ENCODE assay signal across 10 cellular contexts in genomic region chr4:186104114-186104894, GRCh38. TPM values are rescaled to one million over a fixed set of nuclear protein-coding genes. Genes with fewer than 3 reads are reported as not detected.
DNase-seq lines count a peak whose midpoint lies in the region; ATAC-seq and TF ChIP-seq lines count a peak whose summit lies in the region.
"Had no signal": no experiment of that assay in that cellular context is flagged by ENCODE, and none has a peak within 500 bp of the region (broad histone marks: within the 10 kb centered on the region; RNA-seq: fewer than 3 reads in every experiment).

Gene FAM149A, plus strand, starts transcription at chr4:186104704.

- H3K4me3 Mint-ChIP-seq in WTC11 (peak within 1 kb of the TSS; percentile 80), chondrocyte (ENCODE audit: unreplicated experiment) (peak within 1 kb of the TSS; percentile 66)

- 15 to 18% methylated on average over 46 to 58 of the region's 58 CpGs for WGBS in lung, 2 donors

- peak within 1 kb of the TSS in 1 of 2 donors; percentile 59 for H3K27ac ChIP-seq in lung (ENCODE audit: low read depth in 1 of 2, low read length in 1 of 2)
- H3K27ac ChIP-seq: epithelial cell of prostate had no signal

- peaks cover 5% of the 10 kb centered on the region for H3K9me3 Mint-ChIP-seq in WTC11
- H3K9me3 Mint-ChIP-seq in chondrocyte (ENCODE audit: low read depth), result no peaks in the 10 kb centered on the region

- CTCF ChIA-PET in WTC11 (lab: Charles Lee), result interaction anchor here (0.6 to 2.3 kb wide), 4 partner anchors 28 to 507 kb away, joined by 3 to 6 read pairs (median 4); no protein-coding TSS in a partner anchor

- H3K9me3 ChIP-seq in lung (ENCODE audit: control insufficient read depth in 2 of 2, insufficient read depth in 1 of 2, low read length in 1 of 2), result no peaks in the 10 kb centered on the region

- peaks cover 5% of the 10 kb centered on the region; the same call in 1 of the 2 replicates for H3K36me3 Mint-ChIP-seq in WTC11
- peaks cover 2% of the 10 kb centered on the region for H3K36me3 Mint-ChIP-seq in chondrocyte (ENCODE audit: low read depth)

- peak; percentile 87 for ATAC-seq in GM19324 (IDR thresholded peaks at IDR 0.05; ENCODE audit: low FRiP score, unreplicated experiment)
- ATAC-seq in HG03442 (IDR thresholded peaks at IDR 0.05; ENCODE audit: unreplicated experiment), result peak; percentile 62
- peak; percentile 62 for ATAC-seq in WTC11
- peak; percentile 66 for ATAC-seq in lung (ENCODE audit: insufficient read depth, low FRiP score)

- H3K4me1 Mint-ChIP-seq in WTC11 (peaks cover 40% of the 10 kb centered on the region), chondrocyte (ENCODE audit: low read depth) (peaks cover 8% of the 10 kb centered on the region)

- H3K27ac Mint-ChIP-seq in WTC11, result no peak within 1 kb of the TSS
- no peak within 1 kb of the TSS for H3K27ac Mint-ChIP-seq in chondrocyte (ENCODE audit: unreplicated experiment)

- no peaks in the 10 kb centered on the region for H3K27me3 ChIP-seq in lung (ENCODE audit: control insufficient read depth, insufficient read depth)

- H3K27me3 Mint-ChIP-seq in WTC11 (ENCODE audit: low read depth), result peaks cover 42% of the 10 kb centered on the region
- H3K27me3 Mint-ChIP-seq in chondrocyte (ENCODE audit: low read depth), result peaks cover 14% of the 10 kb centered on the region

- TF ChIP-seq CTCF in WTC11 (IDR thresholded peaks at IDR 0.05), result no peak
- no peak for TF ChIP-seq CTCF in chondrocyte (IDR thresholded peaks at IDR 0.05)
- TF ChIP-seq CTCF in lung (IDR thresholded peaks at IDR 0.05; ENCODE audit: control extremely low read depth, extremely low read depth), result no peak

- peak within 1 kb of the TSS; percentile 59 for H3K4me3 ChIP-seq in lung

- peaks cover 0 to 6% of the 10 kb centered on the region in 2 donors for H3K4me1 ChIP-seq in lung (ENCODE audit: control insufficient read depth in 2 of 2, insufficient read depth in 2 of 2, low read length in 2 of 2)

- peaks cover 0 to 2% of the 10 kb centered on the region in 2 donors for H3K36me3 ChIP-seq in lung (ENCODE audit: control insufficient read depth in 2 of 2, insufficient read depth in 2 of 2, low read length in 2 of 2)

- DNase-seq in 8988T, result peak; percentile 90
- DNase-seq in WTC11 (ENCODE audit: low spot score), result peak; percentile 68
- no peak for DNase-seq in chondrocyte (ENCODE audit: low spot score)
- DNase-seq in lung (ENCODE audit: low spot score), result peak; percentile 73
- DNase-seq in stimulated activated CD4-positive, alpha-beta T cell treated with anti-CD3 and anti-CD28 coated beads, TNF-alpha, amount 100 ng/mL, for 4 hours (ENCODE audit: low read depth in 3 of 3), result peak; percentile 12 to 38 (median 36)
- DNase-seq in T1000 (lab: John Stamatoyannopoulos, UW), result no peak
- DNase-seq: DND-41 had no signal

- POLR2A ChIA-PET in WTC11 (lab: Charles Lee), result no interaction called here

TF ChIP-seq in WTC11, 78 proteins besides CTCF, POLR2A, EP300 and RAD21 (continues in another document):
- TF ChIP-seq ZNF138 (CRISPR knock-in tag; conservative IDR thresholded peaks at IDR 0.05) (no peak), FOXK1 (CRISPR knock-in tag; IDR thresholded peaks at IDR 0.05) (peak; percentile 84; the same call in 1 of the 2 replicates), GRHL2 (CRISPR knock-in tag; IDR thresholded peaks at IDR 0.05; ENCODE audit: insufficient replicate concordance, severe bottlenecking) (no peak), NFATC4 (CRISPR knock-in tag; IDR thresholded peaks at IDR 0.05) (no peak), NFE2L1 (CRISPR knock-in tag; IDR thresholded peaks at IDR 0.05) (peak; percentile 64; the same call in 1 of the 2 replicates), NR3C1 (CRISPR knock-in tag; conservative IDR thresholded peaks at IDR 0.05; ENCODE audit: low read depth) (no peak), ZNF317 (CRISPR knock-in tag; IDR thresholded peaks at IDR 0.05; ENCODE audit: borderline replicate concordance, low read depth) (no peak), KAT7 (CRISPR knock-in tag; IDR thresholded peaks at IDR 0.05; ENCODE audit: borderline replicate concordance) (0 out of 2 replicates have a peak, but pooled peaks have one; percentile 9), ZNF671 (CRISPR knock-in tag; IDR thresholded peaks at IDR 0.05) (no peak), USF1 (CRISPR knock-in tag; IDR thresholded peaks at IDR 0.05) (peak; percentile 58; the same call in 1 of the 2 replicates), ZBTB43 (CRISPR knock-in tag; IDR thresholded peaks at IDR 0.05) (peak; percentile 65; the same call in 1 of the 2 replicates), ZNF423 (CRISPR knock-in tag; IDR thresholded peaks at IDR 0.05) (peak; percentile 63), ZNF232 (CRISPR knock-in tag; IDR thresholded peaks at IDR 0.05) (peak; percentile 87; the same call in 1 of the 2 replicates), SP1 (CRISPR knock-in tag; conservative IDR thresholded peaks at IDR 0.05) (peak; percentile 55; the same call in 1 of the 2 replicates)
- TF ChIP-seq, protein P1, sequence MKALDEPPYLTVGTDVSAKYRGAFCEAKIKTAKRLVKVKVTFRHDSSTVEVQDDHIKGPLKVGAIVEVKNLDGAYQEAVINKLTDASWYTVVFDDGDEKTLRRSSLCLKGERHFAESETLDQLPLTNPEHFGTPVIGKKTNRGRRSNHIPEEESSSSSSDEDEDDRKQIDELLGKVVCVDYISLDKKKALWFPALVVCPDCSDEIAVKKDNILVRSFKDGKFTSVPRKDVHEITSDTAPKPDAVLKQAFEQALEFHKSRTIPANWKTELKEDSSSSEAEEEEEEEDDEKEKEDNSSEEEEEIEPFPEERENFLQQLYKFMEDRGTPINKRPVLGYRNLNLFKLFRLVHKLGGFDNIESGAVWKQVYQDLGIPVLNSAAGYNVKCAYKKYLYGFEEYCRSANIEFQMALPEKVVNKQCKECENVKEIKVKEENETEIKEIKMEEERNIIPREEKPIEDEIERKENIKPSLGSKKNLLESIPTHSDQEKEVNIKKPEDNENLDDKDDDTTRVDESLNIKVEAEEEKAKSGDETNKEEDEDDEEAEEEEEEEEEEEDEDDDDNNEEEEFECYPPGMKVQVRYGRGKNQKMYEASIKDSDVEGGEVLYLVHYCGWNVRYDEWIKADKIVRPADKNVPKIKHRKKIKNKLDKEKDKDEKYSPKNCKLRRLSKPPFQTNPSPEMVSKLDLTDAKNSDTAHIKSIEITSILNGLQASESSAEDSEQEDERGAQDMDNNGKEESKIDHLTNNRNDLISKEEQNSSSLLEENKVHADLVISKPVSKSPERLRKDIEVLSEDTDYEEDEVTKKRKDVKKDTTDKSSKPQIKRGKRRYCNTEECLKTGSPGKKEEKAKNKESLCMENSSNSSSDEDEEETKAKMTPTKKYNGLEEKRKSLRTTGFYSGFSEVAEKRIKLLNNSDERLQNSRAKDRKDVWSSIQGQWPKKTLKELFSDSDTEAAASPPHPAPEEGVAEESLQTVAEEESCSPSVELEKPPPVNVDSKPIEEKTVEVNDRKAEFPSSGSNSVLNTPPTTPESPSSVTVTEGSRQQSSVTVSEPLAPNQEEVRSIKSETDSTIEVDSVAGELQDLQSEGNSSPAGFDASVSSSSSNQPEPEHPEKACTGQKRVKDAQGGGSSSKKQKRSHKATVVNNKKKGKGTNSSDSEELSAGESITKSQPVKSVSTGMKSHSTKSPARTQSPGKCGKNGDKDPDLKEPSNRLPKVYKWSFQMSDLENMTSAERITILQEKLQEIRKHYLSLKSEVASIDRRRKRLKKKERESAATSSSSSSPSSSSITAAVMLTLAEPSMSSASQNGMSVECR (CRISPR knock-in tag; IDR thresholded peaks at IDR 0.05; ENCODE audit: borderline replicate concordance), result peak; percentile 80; the same call in 1 of the 2 replicates
- TF ChIP-seq, protein P2, sequence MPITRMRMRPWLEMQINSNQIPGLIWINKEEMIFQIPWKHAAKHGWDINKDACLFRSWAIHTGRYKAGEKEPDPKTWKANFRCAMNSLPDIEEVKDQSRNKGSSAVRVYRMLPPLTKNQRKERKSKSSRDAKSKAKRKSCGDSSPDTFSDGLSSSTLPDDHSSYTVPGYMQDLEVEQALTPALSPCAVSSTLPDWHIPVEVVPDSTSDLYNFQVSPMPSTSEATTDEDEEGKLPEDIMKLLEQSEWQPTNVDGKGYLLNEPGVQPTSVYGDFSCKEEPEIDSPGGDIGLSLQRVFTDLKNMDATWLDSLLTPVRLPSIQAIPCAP (CRISPR knock-in tag; IDR thresholded peaks at IDR 0.05), result peak; percentile 84; the same call in 1 of the 2 replicates
- TF ChIP-seq, protein P3, sequence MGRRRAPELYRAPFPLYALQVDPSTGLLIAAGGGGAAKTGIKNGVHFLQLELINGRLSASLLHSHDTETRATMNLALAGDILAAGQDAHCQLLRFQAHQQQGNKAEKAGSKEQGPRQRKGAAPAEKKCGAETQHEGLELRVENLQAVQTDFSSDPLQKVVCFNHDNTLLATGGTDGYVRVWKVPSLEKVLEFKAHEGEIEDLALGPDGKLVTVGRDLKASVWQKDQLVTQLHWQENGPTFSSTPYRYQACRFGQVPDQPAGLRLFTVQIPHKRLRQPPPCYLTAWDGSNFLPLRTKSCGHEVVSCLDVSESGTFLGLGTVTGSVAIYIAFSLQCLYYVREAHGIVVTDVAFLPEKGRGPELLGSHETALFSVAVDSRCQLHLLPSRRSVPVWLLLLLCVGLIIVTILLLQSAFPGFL (CRISPR knock-in tag; IDR thresholded peaks at IDR 0.05; ENCODE audit: borderline replicate concordance), result no peak

RNA-seq across cellular contexts. Expression of gene FAM149A, which starts in this region (rescaled TPM):
- total RNA-seq in WTC11 (2021), result 11.3 to 14.6 TPM (median 12.0 TPM) in 3 replicates
- 5.4 to 7.1 TPM (median 5.8 TPM) in 3 replicates for total RNA-seq in chondrocyte
- 10 to 100 TPM; 14.4 to 14.8 TPM for total RNA-seq in lung
- 10 to 100 TPM in 1 of 2 donors, 1 to 10 TPM in 1; 2.5 to 11.7 TPM for polyA plus RNA-seq in lung

Comparison
In these comparisons a context has a peak if more than half of its experiments do, and no peak if none do; other contexts are left out.
1. DNase-seq: peak in 8988T (single experiment), WTC11 (single experiment), lung (single experiment) and stimulated activated CD4-positive, alpha-beta T cell treated with anti-CD3 and anti-CD28 coated beads, TNF-alpha, amount 100 ng/mL, for 4 hours (3 of 3); none in chondrocyte (single experiment) and T1000 (single experiment).
2. Peak in every context shown above with its lines, with median percentiles within 50 percentile points of each other: ATAC-seq.